8 cellular contexts compared by ENCODE assay signal in the genomic region with DNA sequence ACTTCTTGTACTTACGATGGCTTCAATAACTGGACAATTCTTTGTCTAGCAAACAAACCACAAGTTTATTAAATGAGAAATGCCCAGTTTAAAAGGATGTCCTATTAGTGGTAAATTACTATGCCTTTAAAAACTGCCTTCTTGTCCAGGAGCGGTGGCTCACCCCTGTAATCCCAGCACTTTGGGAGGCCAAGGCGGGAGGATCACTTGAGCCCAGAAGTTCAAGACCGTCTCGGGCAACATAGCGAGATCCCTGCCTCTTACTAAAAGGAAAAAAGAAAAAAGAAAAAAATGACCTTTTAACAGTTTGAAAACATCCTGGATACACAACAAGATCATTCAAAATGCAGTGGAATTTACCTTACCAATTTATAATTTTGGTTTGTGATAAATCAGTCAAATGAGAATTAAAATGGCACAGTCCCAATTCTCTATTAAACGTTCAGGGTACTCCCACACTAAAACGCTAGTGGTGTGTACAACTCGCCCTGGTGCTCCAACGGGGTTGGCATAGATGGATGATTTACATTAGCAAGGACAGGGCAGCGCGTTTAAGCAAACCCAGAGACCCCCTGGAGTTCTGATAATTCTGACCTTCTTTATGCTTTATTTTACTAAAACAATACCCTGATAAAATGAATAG. TPM values are rescaled to one million over a fixed set of nuclear protein-coding genes. Genes with fewer than 3 reads are reported as not detected.
DNase-seq lines count a peak whose midpoint lies in the region; ATAC-seq and TF ChIP-seq lines count a peak whose summit lies in the region.

No MANE protein-coding gene starts in this region.

- TF ChIP-seq POLR2A in heart left ventricle (IDR thresholded peaks at IDR 0.05): no peak

- H3K9ac ChIP-seq in stomach smooth muscle (ENCODE audit: low read length in 2 of 2): peak overlapping the region; percentile 68 to 93

- H3K9me3 ChIP-seq in heart left ventricle (no peaks in the 10 kb centered on the region), stomach smooth muscle (ENCODE audit: control insufficient read depth in 2 of 2, low read length in 2 of 2) (no peaks in the 10 kb centered on the region)

- H3K27ac Mint-ChIP-seq in activated T-helper 17 cell treated with anti-CD3 and anti-CD28 coated beads, Interleukin-2, amount 50 U/mL, for 72 hours: peak overlapping the region; percentile 97
- peak overlapping the region; percentile 93 to 98 (median 97) for H3K27ac Mint-ChIP-seq in immature natural killer cell

- DNase-seq in heart left ventricle: no peak
- DNase-seq in left cardiac atrium: no peak
- no peak for DNase-seq in immature natural killer cell
- no peak for DNase-seq in hepatic stellate cell (ENCODE audit: low spot score)

- H3K4me1 Mint-ChIP-seq in activated T-helper 17 cell treated with anti-CD3 and anti-CD28 coated beads, Interleukin-2, amount 50 U/mL, for 72 hours: peaks cover 35% of the 10 kb centered on the region
- H3K4me1 Mint-ChIP-seq in immature natural killer cell: peaks cover 69 to 78% of the 10 kb centered on the region in 2 donors

- intact Hi-C loops in heart left ventricle (cut with DNase I) (no loop called here), left cardiac atrium (cut with DNase I) (no loop called here)

- WGBS in heart left ventricle, 4 donors: 28 to 32% (median 31%) methylated on average over 12 of the region's 12 CpGs

- peaks cover 43% of the 10 kb centered on the region for H3K36me3 Mint-ChIP-seq in activated T-helper 17 cell treated with anti-CD3 and anti-CD28 coated beads, Interleukin-2, amount 50 U/mL, for 72 hours (ENCODE audit: low read depth)
- H3K36me3 Mint-ChIP-seq in immature natural killer cell: peaks cover 0 to 2% (median under 1%) of the 10 kb centered on the region in 3 donors

- ATAC-seq in heart left ventricle (peak in 1 of 4 donors; percentile 1), left cardiac atrium (no peak), GM21367 (IDR thresholded peaks at IDR 0.05; ENCODE audit: unreplicated experiment) (no peak), HG03469 (IDR thresholded peaks at IDR 0.05; ENCODE audit: unreplicated experiment) (no peak)
- no peak for ATAC-seq in activated T-helper 17 cell treated with anti-CD3 and anti-CD28 coated beads, Interleukin-2, amount 50 U/mL, for 72 hours (replicated peaks)

- H3K27ac ChIP-seq in heart left ventricle: peak overlapping the region; percentile 96 to 100 (median 99)
- peak overlapping the region; percentile 95 for H3K27ac ChIP-seq in stomach smooth muscle (ENCODE audit: low read length)

- H3K27me3 ChIP-seq in heart left ventricle: no peaks in the 10 kb centered on the region
- no peaks in the 10 kb centered on the region for H3K27me3 ChIP-seq in stomach smooth muscle (ENCODE audit: control insufficient read depth in 1 of 2, insufficient read depth in 2 of 2, low read length in 2 of 2)

- H3K4me3 Mint-ChIP-seq in activated T-helper 17 cell treated with anti-CD3 and anti-CD28 coated beads, Interleukin-2, amount 50 U/mL, for 72 hours: peak overlapping the region; percentile 98
- peak overlapping the region; percentile 90 to 97 (median 93) for H3K4me3 Mint-ChIP-seq in immature natural killer cell

- H3K4me3 ChIP-seq in heart left ventricle: peak overlapping the region; percentile 53 to 100 (median 94)
- peak overlapping the region; percentile 79 to 88 for H3K4me3 ChIP-seq in stomach smooth muscle (ENCODE audit: low read length in 2 of 2)

- H3K27me3 Mint-ChIP-seq in activated T-helper 17 cell treated with anti-CD3 and anti-CD28 coated beads, Interleukin-2, amount 50 U/mL, for 72 hours: no peaks in the 10 kb centered on the region
- H3K27me3 Mint-ChIP-seq in immature natural killer cell (ENCODE audit: low read depth in 3 of 3): peaks cover 14 to 27% (median 22%) of the 10 kb centered on the region in 3 donors

- no peak for TF ChIP-seq CTCF in heart left ventricle (IDR thresholded peaks at IDR 0.05)

- no peaks in the 10 kb centered on the region for H3K9me3 Mint-ChIP-seq in activated T-helper 17 cell treated with anti-CD3 and anti-CD28 coated beads, Interleukin-2, amount 50 U/mL, for 72 hours
- H3K9me3 Mint-ChIP-seq in immature natural killer cell: no peaks in the 10 kb centered on the region

- H3K36me3 ChIP-seq in heart left ventricle (peaks cover 0 to 5% (median 0%) of the 10 kb centered on the region in 9 donors), stomach smooth muscle (ENCODE audit: control insufficient read depth in 2 of 2, insufficient read depth in 2 of 2, low read length in 2 of 2) (no peaks in the 10 kb centered on the region)

- H3K4me1 ChIP-seq in heart left ventricle (peaks cover 12 to 53% (median 42%) of the 10 kb centered on the region in 12 donors), stomach smooth muscle (ENCODE audit: control insufficient read depth, insufficient read depth, low read length) (peaks cover 28% of the 10 kb centered on the region)

RNA-seq across cellular contexts. Expression of a gene that starts 2.2 kb away (rescaled TPM):
- total RNA-seq in heart left ventricle (1 to 10 TPM; 4.1 to 8.2 (median 5.8) TPM), left cardiac atrium (1 to 10 TPM; 4.2 to 6.6 TPM)
- polyA plus RNA-seq in heart left ventricle (1 to 10 TPM; 3.2 to 4.2 TPM), immature natural killer cell (10 to 100 TPM; 11.5 to 27.5 (median 24.1) TPM)
- total RNA-seq in activated T-helper 17 cell treated with anti-CD3 and anti-CD28 coated beads, Interleukin-2, amount 50 U/mL, for 72 hours: 10 to 100 TPM; 12.9 to 19.0 TPM
